Comparison of ENCODE assay signal across 8 cellular contexts in genomic region chr20:45436732-45437485, GRCh38. TPM values are rescaled to one million over a fixed set of nuclear protein-coding genes. Genes with fewer than 3 reads are reported as not detected.
A peak's percentile ranks its signal among the peaks of the same experiment; 100 is the strongest.
DNase-seq lines count a peak whose midpoint lies in the region; ATAC-seq and TF ChIP-seq lines count a peak whose summit lies in the region.

No MANE protein-coding gene starts in this region.

- peak overlapping the region; percentile 61 for H3K27ac Mint-ChIP-seq in activated CD8-positive, alpha-beta T cell treated with anti-CD3 and anti-CD28 coated beads, Interleukin-2, amount 10 ng/mL, durations not matched to agents 7 days and 5 days

- POLR2A ChIA-PET in AG04449 (lab: Yijun Ruan, JAX) = interaction anchor here (0.5 to 1.7 kb wide), 6 partner anchors 21 to 100 kb away, joined by 3 to 10 read pairs (median 4); partner anchors contain the start of genes PIGT and SYS1
- POLR2A ChIA-PET in activated CD8-positive, alpha-beta T cell treated with anti-CD3 and anti-CD28 coated beads, Interleukin-2, amount 10 ng/mL, durations not matched to agents 7 days and 5 days (lab: Charles Lee) = interaction anchor here (0.6 to 1.8 kb wide), 6 partner anchors 13 to 469 kb away, joined by 3 to 13 read pairs (median 6); partner anchors contain the start of genes PIGT and SYS1

- H3K36me3 Mint-ChIP-seq in activated CD8-positive, alpha-beta T cell treated with anti-CD3 and anti-CD28 coated beads, Interleukin-2, amount 10 ng/mL, durations not matched to agents 7 days and 5 days (ENCODE audit: low read depth) = peaks cover 12% of the 10 kb centered on the region

- CTCF ChIA-PET in AG04449 (lab: Yijun Ruan, JAX) = interaction anchor here (0.6 to 14.0 kb wide), 41 partner anchors 10 to 401 kb away, joined by 3 to 460 read pairs (median 7); partner anchors contain the start of genes DBNDD2, MATN4, PIGT and SDC4
- CTCF ChIA-PET in activated CD8-positive, alpha-beta T cell treated with anti-CD3 and anti-CD28 coated beads, Interleukin-2, amount 10 ng/mL, durations not matched to agents 7 days and 5 days (lab: Charles Lee) = interaction anchor here (0.6 to 12.5 kb wide), 48 partner anchors 9 to 565 kb away, joined by 3 to 606 read pairs (median 6); partner anchors contain the start of genes DBNDD2, PIGT, SDC4 and SYS1

- peaks cover 1% of the 10 kb centered on the region for H3K27me3 Mint-ChIP-seq in activated CD8-positive, alpha-beta T cell treated with anti-CD3 and anti-CD28 coated beads, Interleukin-2, amount 10 ng/mL, durations not matched to agents 7 days and 5 days (ENCODE audit: low read depth)

- DNase-seq in AG04449 (ENCODE audit: low read depth, low spot score) (no peak), NCI-H526 treated with DMSO at 0.1 percent for 48 hours (lab: John Stamatoyannopoulos, UW) (peak; percentile 87), lung microvascular endothelial cell (ENCODE audit: low read depth in 2 of 2) (peak; percentile 87 to 93)
- DNase-seq in activated CD8-positive, alpha-beta T cell treated with anti-CD3 and anti-CD28 coated beads, Interleukin-2, amount 10 ng/mL, durations not matched to agents 7 days and 5 days = peak; percentile 90
- peak; percentile 82 for DNase-seq in effector CD4-positive, alpha-beta T cell
- peak; percentile 70 to 86 (median 74) for DNase-seq in stimulated activated CD4-positive, alpha-beta T cell treated with anti-CD3 and anti-CD28 coated beads, TNF-alpha, amount 100 ng/mL, for 24 hours (ENCODE audit: low read depth in 3 of 3)

- H3K4me3 Mint-ChIP-seq in activated CD8-positive, alpha-beta T cell treated with anti-CD3 and anti-CD28 coated beads, Interleukin-2, amount 10 ng/mL, durations not matched to agents 7 days and 5 days = peak overlapping the region; percentile 80

- peak; percentile 95 for TF ChIP-seq CTCF in AG04449 (IDR thresholded peaks at IDR 0.05; ENCODE audit: insufficient read depth, low read length, missing control alignments)

- peak overlapping the region; percentile 60 for H3K4me3 ChIP-seq in AG04449 (ENCODE audit: low read depth, low read length)

- H3K9me3 Mint-ChIP-seq in activated CD8-positive, alpha-beta T cell treated with anti-CD3 and anti-CD28 coated beads, Interleukin-2, amount 10 ng/mL, durations not matched to agents 7 days and 5 days (ENCODE audit: insufficient read depth) = no peaks in the 10 kb centered on the region

- peaks cover 28% of the 10 kb centered on the region for H3K4me1 Mint-ChIP-seq in activated CD8-positive, alpha-beta T cell treated with anti-CD3 and anti-CD28 coated beads, Interleukin-2, amount 10 ng/mL, durations not matched to agents 7 days and 5 days (ENCODE audit: low read depth)

- ATAC-seq in GM18861 (IDR thresholded peaks at IDR 0.05; ENCODE audit: unreplicated experiment) (peak; percentile 64), HG03439 (IDR thresholded peaks at IDR 0.05; ENCODE audit: unreplicated experiment) (peak; percentile 83)
- peak; percentile 99 for ATAC-seq in activated CD8-positive, alpha-beta T cell treated with anti-CD3 and anti-CD28 coated beads, Interleukin-2, amount 10 ng/mL, durations not matched to agents 7 days and 5 days

RNA-seq across cellular contexts. Expression of gene PIGT, which starts 21.0 kb away (rescaled TPM):
- total RNA-seq in activated CD8-positive, alpha-beta T cell treated with anti-CD3 and anti-CD28 coated beads, Interleukin-2, amount 10 ng/mL, durations not matched to agents 7 days and 5 days = 10 to 100 TPM; 59.6 to 62.4 TPM
- 17.4 and 22.2 TPM in 2 replicates for total RNA-seq in lung microvascular endothelial cell

RNA-seq across cellular contexts. Expression of gene DBNDD2, which starts 28.8 kb away (rescaled TPM):
- total RNA-seq in activated CD8-positive, alpha-beta T cell treated with anti-CD3 and anti-CD28 coated beads, Interleukin-2, amount 10 ng/mL, durations not matched to agents 7 days and 5 days = 1 to 10 TPM; 8.1 to 10.0 TPM
- 5.0 and 5.2 TPM in 2 replicates for total RNA-seq in lung microvascular endothelial cell

RNA-seq across cellular contexts. Expression of gene WFDC2, which starts 32.6 kb away (rescaled TPM):
- not detected for total RNA-seq in activated CD8-positive, alpha-beta T cell treated with anti-CD3 and anti-CD28 coated beads, Interleukin-2, amount 10 ng/mL, durations not matched to agents 7 days and 5 days
- total RNA-seq in lung microvascular endothelial cell = not detected in 2 replicates

RNA-seq across cellular contexts. Expression of gene TP53TG5, which starts 58.8 kb away (rescaled TPM):
- total RNA-seq in activated CD8-positive, alpha-beta T cell treated with anti-CD3 and anti-CD28 coated beads, Interleukin-2, amount 10 ng/mL, durations not matched to agents 7 days and 5 days = under 1 TPM in 1 of 2 experiments, not detected in 1; 0.16 TPM
- not detected in 2 replicates for total RNA-seq in lung microvascular endothelial cell
